8 cellular contexts compared by ENCODE assay signal in genomic region chr6:147204060-147204785, GRCh38. TPM values are rescaled to one million over a fixed set of nuclear protein-coding genes. Genes with fewer than 3 reads are reported as not detected.
A peak's percentile ranks its signal among the peaks of the same experiment; 100 is the strongest.
DNase-seq lines count a peak whose midpoint lies in the region; ATAC-seq and TF ChIP-seq lines count a peak whose summit lies in the region.

Gene STXBP5 (plus strand): TSS chr6:147204417. CDS start chr6:147204533, 116 bp downstream.

- DNase-seq in AML-193 (lab: John Stamatoyannopoulos, UW) (peak; percentile 67 to 75), Panc1 (ENCODE audit: low read depth, low spot score) (no peak), foreskin fibroblast (peak in 1 of 2 donors; percentile 75)
- peak; percentile 78 for DNase-seq in activated effector memory CD4-positive, alpha-beta T cell treated with anti-CD3 and anti-CD28 coated beads, Interleukin-2, amount 50 U/mL, for 16 hours

- H3K4me2 ChIP-seq in neural cell (ENCODE audit: low read length): peak within 1 kb of the TSS; percentile 98

- BruUV-seq in Panc1 (replicated peaks; lab: Mats Ljungman, UMichigan): no TSS peak

- H4K20me1 ChIP-seq in neural cell (ENCODE audit: insufficient read depth): peaks cover 3% of the 10 kb centered on the region

- peak within 1 kb of the TSS; percentile 92 to 95 for H3K4me3 ChIP-seq in Panc1 (ENCODE audit: low read depth in 2 of 2, low read length in 2 of 2)
- H3K4me3 ChIP-seq in foreskin fibroblast (ENCODE audit: low read depth in 1 of 2, low read length in 2 of 2): peak within 1 kb of the TSS; percentile 90 to 95
- H3K4me3 ChIP-seq in neural cell (ENCODE audit: low read length): peak within 1 kb of the TSS; percentile 85
- H3K4me3 ChIP-seq in thymus (ENCODE audit: low read length): peak within 1 kb of the TSS; percentile 95

- peak within 1 kb of the TSS; percentile 92 for H3K9ac ChIP-seq in neural cell (ENCODE audit: low read length)

- peaks cover 9% of the 10 kb centered on the region; the same call in 1 of the 2 replicates for H3K36me3 ChIP-seq in Panc1 (ENCODE audit: control insufficient read depth, insufficient read depth, low read length)
- H3K36me3 ChIP-seq in neural cell (ENCODE audit: insufficient read depth, low read length): no peaks in the 10 kb centered on the region
- no peaks in the 10 kb centered on the region for H3K36me3 ChIP-seq in thymus (ENCODE audit: control insufficient read depth, insufficient read depth)

- POLR2A ChIA-PET in Panc1 (lab: Charles Lee): interaction anchor here (0.8 kb wide), 1 partner anchor 252 kb away, joined by 4 read pairs; no protein-coding TSS in a partner anchor

- intact Hi-C loops in Panc1 (cut with micrococcal nuclease; ENCODE audit: unreplicated experiment): no loop called here

- H3K4me1 ChIP-seq in Panc1 (ENCODE audit: control insufficient read depth, insufficient read depth, low read length) (peaks cover 20% of the 10 kb centered on the region), thymus (ENCODE audit: control insufficient read depth, insufficient read depth, low read length) (peaks cover 2% of the 10 kb centered on the region)

- no peaks in the 10 kb centered on the region for H3F3A ChIP-seq in neural cell (ENCODE audit: insufficient read depth, low read length, poor library complexity, severe bottlenecking)

- in situ Hi-C loops in Panc1 (cut with HindIII; ENCODE audit: low pct_unique_long_range_greater_than_20kb, low sequenced_read_pairs): no loop called here

- ATAC-seq in GM18870 (IDR thresholded peaks at IDR 0.05; ENCODE audit: unreplicated experiment): peak; percentile 19
- peak; percentile 32 for ATAC-seq in HG03135 (IDR thresholded peaks at IDR 0.05; ENCODE audit: unreplicated experiment)
- peak; percentile 49 for ATAC-seq in Panc1

- peak within 1 kb of the TSS; percentile 80 for H2AFZ ChIP-seq in neural cell (ENCODE audit: low read depth, low read length)

- peak within 1 kb of the TSS; percentile 99 for H3K27ac ChIP-seq in Panc1 (ENCODE audit: low read length)
- H3K27ac ChIP-seq in neural cell (ENCODE audit: low read length): peak within 1 kb of the TSS; percentile 96
- H3K27ac ChIP-seq in thymus (ENCODE audit: low read depth): peak within 1 kb of the TSS; percentile 96

- WGBS in thymus: under 1% methylated on average over 85 of the region's 85 CpGs

- TF ChIP-seq CTCF in Panc1 (IDR thresholded peaks at IDR 0.05) (no peak), foreskin fibroblast (IDR thresholded peaks at IDR 0.05; ENCODE audit: low read depth, low read length) (no peak), neural cell (IDR thresholded peaks at IDR 0.05; ENCODE audit: poor library complexity, severe bottlenecking) (no peak)

- no peak for TF ChIP-seq EP300 in neural cell (conservative IDR thresholded peaks at IDR 0.05; ENCODE audit: poor library complexity, severe bottlenecking)

- peaks cover 50% of the 10 kb centered on the region for H3K79me2 ChIP-seq in neural cell (replicated peaks; ENCODE audit: insufficient read depth, low read length)

- no peaks in the 10 kb centered on the region for H3K27me3 ChIP-seq in Panc1 (ENCODE audit: control insufficient read depth, insufficient read depth, low read length)
- H3K27me3 ChIP-seq in neural cell (ENCODE audit: insufficient read depth, low read depth, low read length): no peaks in the 10 kb centered on the region
- no peaks in the 10 kb centered on the region for H3K27me3 ChIP-seq in thymus (ENCODE audit: control insufficient read depth, insufficient read depth)

- CTCF ChIA-PET in Panc1 (lab: Charles Lee): no interaction called here

- peak; percentile 34 for TF ChIP-seq RAD21 in neural cell (conservative IDR thresholded peaks at IDR 0.05)

- H3K9me3 ChIP-seq in Panc1 (ENCODE audit: control insufficient read depth, insufficient read depth, low read depth, low read length) (no peaks in the 10 kb centered on the region), neural cell (ENCODE audit: low read length) (no peaks in the 10 kb centered on the region), thymus (ENCODE audit: control insufficient read depth) (no peaks in the 10 kb centered on the region)

- H3K9me2 ChIP-seq in neural cell (ENCODE audit: insufficient read depth, low read length): no peaks in the 10 kb centered on the region

TF ChIP-seq in neural cell, 6 proteins besides CTCF, POLR2A, EP300 and RAD21:
- peak; percentile 51 for TF ChIP-seq REST (IDR thresholded peaks at IDR 0.05; ENCODE audit: borderline replicate concordance)
- TF ChIP-seq TAF1 (IDR thresholded peaks at IDR 0.05; ENCODE audit: low read depth): no peak
- TF ChIP-seq MXI1 (conservative IDR thresholded peaks at IDR 0.05; ENCODE audit: poor library complexity, severe bottlenecking): no peak
- peak; percentile 48 for TF ChIP-seq SMC3 (conservative IDR thresholded peaks at IDR 0.05; ENCODE audit: poor library complexity)
- no peak for TF ChIP-seq EZH2 (IDR thresholded peaks at IDR 0.05; ENCODE audit: borderline replicate concordance, insufficient read depth, low read length, poor library complexity, severe bottlenecking)
- peak; percentile 8 for TF ChIP-seq POLR2AphosphoS5 (IDR thresholded peaks at IDR 0.05)

RNA-seq across cellular contexts. Expression of gene STXBP5, which starts in this region (rescaled TPM):
- total RNA-seq in Panc1 (2021; ENCODE audit: unreplicated experiment): 77.8 TPM
- polyA plus RNA-seq in Panc1 (2012; ENCODE audit: insufficient read length): 32.4 TPM
- polyA plus RNA-seq in neural cell: 44.8 and 56.4 TPM in 2 replicates
- polyA minus RNA-seq in neural cell: 97.9 and 110 TPM in 2 replicates
- 16.8 TPM for polyA plus RNA-seq in thymus
